ENCODE assay signal across 1 cellular context in genomic region chr19:19032420-19033175, GRCh38.
A peak's percentile ranks its signal among the peaks of the same experiment; 100 is the strongest.
TF ChIP-seq lines count a peak whose summit lies in the region.

No MANE protein-coding gene starts in this region.

TF ChIP-seq in SK-N-SH, 30 proteins besides CTCF, POLR2A, EP300 and RAD21:
- TF ChIP-seq MXI1 (IDR thresholded peaks at IDR 0.05; ENCODE audit: low read depth, low read length) (peak; percentile 82; the same call in 1 of the 2 replicates), TCF12 (IDR thresholded peaks at IDR 0.05) (no peak), SIN3A (IDR thresholded peaks at IDR 0.05; ENCODE audit: borderline replicate concordance, low read depth, low read length) (peak; percentile 88), SMC3 (IDR thresholded peaks at IDR 0.05; ENCODE audit: low read depth, low read length) (no peak), YY1 (IDR thresholded peaks at IDR 0.05; ENCODE audit: low read depth) (no peak), PBX3 (IDR thresholded peaks at IDR 0.05) (peak; percentile 99), CHD2 (IDR thresholded peaks at IDR 0.05; ENCODE audit: low read length, partially characterized antibody) (peak; percentile 25), NRF1 (IDR thresholded peaks at IDR 0.05; ENCODE audit: low read depth, low read length) (peak; percentile 59), USF1 (IDR thresholded peaks at IDR 0.05; ENCODE audit: borderline replicate concordance, low read depth) (peak; percentile 41; the same call in 1 of the 2 replicates)
- TF ChIP-seq, protein P1, sequence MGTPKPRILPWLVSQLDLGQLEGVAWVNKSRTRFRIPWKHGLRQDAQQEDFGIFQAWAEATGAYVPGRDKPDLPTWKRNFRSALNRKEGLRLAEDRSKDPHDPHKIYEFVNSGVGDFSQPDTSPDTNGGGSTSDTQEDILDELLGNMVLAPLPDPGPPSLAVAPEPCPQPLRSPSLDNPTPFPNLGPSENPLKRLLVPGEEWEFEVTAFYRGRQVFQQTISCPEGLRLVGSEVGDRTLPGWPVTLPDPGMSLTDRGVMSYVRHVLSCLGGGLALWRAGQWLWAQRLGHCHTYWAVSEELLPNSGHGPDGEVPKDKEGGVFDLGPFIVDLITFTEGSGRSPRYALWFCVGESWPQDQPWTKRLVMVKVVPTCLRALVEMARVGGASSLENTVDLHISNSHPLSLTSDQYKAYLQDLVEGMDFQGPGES (IDR thresholded peaks at IDR 0.05; ENCODE audit: low read depth, low read length), result peak; percentile 40; the same call in 1 of the 2 replicates
- TF ChIP-seq, protein P2, sequence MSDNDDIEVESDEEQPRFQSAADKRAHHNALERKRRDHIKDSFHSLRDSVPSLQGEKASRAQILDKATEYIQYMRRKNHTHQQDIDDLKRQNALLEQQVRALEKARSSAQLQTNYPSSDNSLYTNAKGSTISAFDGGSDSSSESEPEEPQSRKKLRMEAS (IDR thresholded peaks at IDR 0.05; ENCODE audit: low read depth), result no peak
